32 cellular contexts compared by ENCODE assay signal in the genomic region with DNA sequence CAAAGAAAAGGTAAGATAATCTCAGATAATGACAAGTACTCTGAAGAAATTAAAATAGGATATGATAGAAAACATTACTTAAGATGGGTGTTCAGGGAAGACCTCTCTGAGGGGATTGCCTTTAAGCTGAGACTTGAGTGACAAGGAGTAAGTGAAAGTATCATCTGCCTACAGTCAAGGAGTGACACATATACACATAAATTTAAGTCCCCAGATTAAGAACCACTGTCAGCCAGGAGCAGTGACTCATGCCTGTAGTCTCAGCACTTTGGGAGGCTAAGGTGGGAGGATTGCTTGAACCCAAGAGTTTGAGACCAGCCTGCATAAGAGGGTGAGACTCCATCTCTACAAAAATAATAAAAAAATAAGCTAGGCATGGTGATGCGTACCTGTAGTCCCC. TPM values are rescaled to one million over a fixed set of nuclear protein-coding genes. Genes with fewer than 3 reads are reported as not detected.
DNase-seq lines count a peak whose midpoint lies in the region; ATAC-seq, FAIRE-seq and TF ChIP-seq lines count a peak whose summit lies in the region.
"Had no signal": no experiment of that assay in that cellular context is flagged by ENCODE, and none has a peak within 500 bp of the region (broad histone marks: within the 10 kb centered on the region; RNA-seq: fewer than 3 reads in every experiment).

No MANE protein-coding gene starts in this region.

- 100% methylated on average over 1 of the region's 1 CpG for WGBS in GM12878 (ENCODE audit: insufficient coverage, insufficient replicate concordance, low lambda C conversion rate, missing lambda C conversion rate)
- 100% methylated on average over 1 of the region's 1 CpG for WGBS in right lobe of liver (ENCODE audit: insufficient coverage, low coverage, low lambda C conversion rate, missing lambda C conversion rate)

- H3K4me1 Mint-ChIP-seq in activated CD8-positive, alpha-beta memory T cell treated with anti-CD3 and anti-CD28 coated beads, Interleukin-2, amount 10 ng/mL, durations not matched to agents 7 days and 5 days = peaks cover 6% of the 10 kb centered on the region
- peaks cover 4% of the 10 kb centered on the region for H3K4me1 Mint-ChIP-seq in CD8-positive, alpha-beta T cell (ENCODE audit: low read depth)
- H3K4me1 Mint-ChIP-seq: endodermal cell, neural progenitor cell had no signal

- H3K9me3 Mint-ChIP-seq in activated CD8-positive, alpha-beta memory T cell treated with anti-CD3 and anti-CD28 coated beads, Interleukin-2, amount 10 ng/mL, durations not matched to agents 7 days and 5 days (ENCODE audit: low read depth) = no peaks in the 10 kb centered on the region
- H3K9me3 Mint-ChIP-seq in CD8-positive, alpha-beta T cell = no peaks in the 10 kb centered on the region
- H3K9me3 Mint-ChIP-seq: neural progenitor cell had no signal

- SMC1A ChIA-PET in GM12878 (lab: Charles Lee; ENCODE audit: uncharacterized antibody, unreplicated experiment) = interaction anchor here (0.8 kb wide), 1 partner anchor 146 kb away, joined by 4 read pairs; no protein-coding TSS in a partner anchor

- no peaks in the 10 kb centered on the region for H4K20me1 ChIP-seq in GM12878 (ENCODE audit: control insufficient read depth, insufficient read depth)

- CTCF ChIA-PET in activated CD8-positive, alpha-beta memory T cell treated with anti-CD3 and anti-CD28 coated beads, Interleukin-2, amount 10 ng/mL, durations not matched to agents 7 days and 5 days (lab: Charles Lee) = interaction anchor here (0.9 to 2.5 kb wide), 3 partner anchors 9 to 19 kb away, joined by 3 to 15 read pairs (median 4); no protein-coding TSS in a partner anchor
- CTCF ChIA-PET in GM12878 (lab: Yijun Ruan, JAX) = interaction anchor here (2.3 kb wide), 1 partner anchor 9 kb away, joined by 17 read pairs; no protein-coding TSS in a partner anchor
- CTCF ChIA-PET in CD8-positive, alpha-beta T cell (lab: Charles Lee) = interaction anchor here (1.3 kb wide), 2 partner anchors 8 to 10 kb away, joined by 4 to 7 read pairs; no protein-coding TSS in a partner anchor

- H3K9ac ChIP-seq in GM12878 (ENCODE audit: control insufficient read depth, insufficient read depth, low read length) = no peak overlapping the region
- H3K9ac ChIP-seq: neural progenitor cell had no signal

- H3K27me3 Mint-ChIP-seq in activated CD8-positive, alpha-beta memory T cell treated with anti-CD3 and anti-CD28 coated beads, Interleukin-2, amount 10 ng/mL, durations not matched to agents 7 days and 5 days = no peaks in the 10 kb centered on the region
- H3K27me3 Mint-ChIP-seq in CD8-positive, alpha-beta T cell (ENCODE audit: low read depth) = no peaks in the 10 kb centered on the region
- H3K27me3 Mint-ChIP-seq: stimulated activated naive B cell treated with anti-CD40 and anti-IgM and Interleukin-4, amounts not matched to agents 10 μg/mL and 1 μg/mL and 100 μg/mL, for 72 hours had no signal

- in situ Hi-C loops in GM13976 (cut with MboI; ENCODE audit: low sequenced_read_pairs, unreplicated experiment) = no loop called here
- in situ Hi-C loops in GM12878 (cut with MboI) = no loop called here

- no peak overlapping the region for H3K4me3 Mint-ChIP-seq in activated CD8-positive, alpha-beta memory T cell treated with anti-CD3 and anti-CD28 coated beads, Interleukin-2, amount 10 ng/mL, durations not matched to agents 7 days and 5 days
- no peak overlapping the region for H3K4me3 Mint-ChIP-seq in CD8-positive, alpha-beta T cell
- H3K4me3 Mint-ChIP-seq: endodermal cell; neural progenitor cell; stimulated activated naive B cell treated with anti-CD40 and anti-IgM and Interleukin-4, amounts not matched to agents 10 μg/mL and 1 μg/mL and 100 μg/mL, for 72 hours had no signal

- FAIRE-seq in GM12878 (lab: Jason Lieb, UNC) = no peak
- FAIRE-seq: H54 had no signal

- POLR2A ChIA-PET in GM12878 (lab: Charles Lee) = interaction anchor here (0.6 to 1.0 kb wide), 2 partner anchors 12 to 220 kb away, joined by 3 read pairs; no protein-coding TSS in a partner anchor
- POLR2A ChIA-PET in CD8-positive, alpha-beta T cell (lab: Charles Lee) = no interaction called here

- no peak overlapping the region for H3K4me2 ChIP-seq in GM12878 (ENCODE audit: control insufficient read depth, insufficient read depth)
- H3K4me2 ChIP-seq: neural progenitor cell had no signal

- TF ChIP-seq POLR2A in GM12878 (IDR thresholded peaks at IDR 0.05; ENCODE audit: low read depth, low read length) (no peak), right lobe of liver (IDR thresholded peaks at IDR 0.05) (no peak)

- no peaks in the 10 kb centered on the region for H3K79me2 ChIP-seq in GM12878 (ENCODE audit: control insufficient read depth, insufficient read depth, low read length)

- TF ChIP-seq EP300 in GM12878 (IDR thresholded peaks at IDR 0.05; ENCODE audit: borderline replicate concordance in 1 of 2, control insufficient read depth in 1 of 2, low read depth in 2 of 2, low read length in 2 of 2) = no peak

- H3K36me3 ChIP-seq in GM12878 (ENCODE audit: control insufficient read depth in 2 of 2, insufficient read depth in 2 of 2, low read length in 1 of 2) (no peaks in the 10 kb centered on the region), right lobe of liver (no peaks in the 10 kb centered on the region)
- H3K36me3 ChIP-seq in CD8-positive, alpha-beta T cell (ENCODE audit: insufficient read depth, low read length) = no peaks in the 10 kb centered on the region
- H3K36me3 ChIP-seq: esophagus muscularis mucosa, neural progenitor cell, Peyer's patch, suprapubic skin, upper lobe of right lung had no signal

- TF ChIP-seq RAD21 in GM12878 (IDR thresholded peaks at IDR 0.05; ENCODE audit: insufficient read depth, low read depth, low read length) = no peak

- H3K9me3 ChIP-seq in GM12878 (replicated peaks; ENCODE audit: control insufficient read depth, insufficient read depth, low read length) = no peaks in the 10 kb centered on the region; the same call in 2 of the 3 replicates
- H3K9me3 ChIP-seq in CD8-positive, alpha-beta T cell (ENCODE audit: low read length) = no peaks in the 10 kb centered on the region
- H3K9me3 ChIP-seq in right lobe of liver = no peaks in the 10 kb centered on the region
- H3K9me3 ChIP-seq: esophagus muscularis mucosa, Peyer's patch, suprapubic skin, upper lobe of right lung had no signal

- peak; percentile 27 for ATAC-seq in activated CD8-positive, alpha-beta memory T cell treated with anti-CD3 and anti-CD28 coated beads, Interleukin-2, amount 10 ng/mL, durations not matched to agents 7 days and 5 days
- ATAC-seq in HG02610 (IDR thresholded peaks at IDR 0.05; ENCODE audit: unreplicated experiment) (peak; percentile 65), GM12878 (no peak), HG03139 (IDR thresholded peaks at IDR 0.05; ENCODE audit: unreplicated experiment) (no peak), right lobe of liver (no peak)
- ATAC-seq in CD8-positive, alpha-beta T cell = no peak
- ATAC-seq: left ventricle myocardium superior, upper lobe of right lung had no signal

- no peaks in the 10 kb centered on the region for H3K36me3 Mint-ChIP-seq in activated CD8-positive, alpha-beta memory T cell treated with anti-CD3 and anti-CD28 coated beads, Interleukin-2, amount 10 ng/mL, durations not matched to agents 7 days and 5 days
- no peaks in the 10 kb centered on the region for H3K36me3 Mint-ChIP-seq in CD8-positive, alpha-beta T cell
- H3K36me3 Mint-ChIP-seq: neural progenitor cell; stimulated activated naive B cell treated with anti-CD40 and anti-IgM and Interleukin-4, amounts not matched to agents 10 μg/mL and 1 μg/mL and 100 μg/mL, for 72 hours had no signal

- H3K27ac Mint-ChIP-seq in activated CD8-positive, alpha-beta memory T cell treated with anti-CD3 and anti-CD28 coated beads, Interleukin-2, amount 10 ng/mL, durations not matched to agents 7 days and 5 days = no peak overlapping the region
- no peak overlapping the region for H3K27ac Mint-ChIP-seq in CD8-positive, alpha-beta T cell
- H3K27ac Mint-ChIP-seq: endodermal cell; neural progenitor cell; stimulated activated naive B cell treated with anti-CD40 and anti-IgM and Interleukin-4, amounts not matched to agents 10 μg/mL and 1 μg/mL and 100 μg/mL, for 72 hours had no signal

- intact Hi-C loops in GM12878 (cut with micrococcal nuclease; ENCODE audit: unreplicated experiment) (no loop called here), right lobe of liver (cut with DNase I) (no loop called here)
- intact Hi-C loops in CD8-positive, alpha-beta T cell (cut with DNase I, micrococcal nuclease) = no loop called here

- H3K27me3 ChIP-seq in GM12878 (replicated peaks in 1 of 2; ENCODE audit: control insufficient read depth in 2 of 2, insufficient read depth in 2 of 2, low read length in 1 of 2) (no peaks in the 10 kb centered on the region), right lobe of liver (no peaks in the 10 kb centered on the region)
- no peaks in the 10 kb centered on the region for H3K27me3 ChIP-seq in CD8-positive, alpha-beta T cell (ENCODE audit: insufficient read depth, low read length)
- H3K27me3 ChIP-seq: esophagus muscularis mucosa, neural progenitor cell, Peyer's patch, suprapubic skin, upper lobe of right lung had no signal

- TF ChIP-seq CTCF in GM13976 (IDR thresholded peaks at IDR 0.05; ENCODE audit: borderline replicate concordance, control extremely low read depth, extremely low read depth, insufficient read depth, missing control alignments) (no peak), GM12878 (IDR thresholded peaks at IDR 0.05 in 2 of 3, conservative IDR thresholded peaks at IDR 0.05 in 1 of 3; ENCODE audit: control insufficient read depth in 2 of 3, extremely low read depth in 1 of 3, insufficient read depth in 1 of 3, low read depth in 3 of 3, low read length in 3 of 3) (no peak), right lobe of liver (IDR thresholded peaks at IDR 0.05) (no peak)
- TF ChIP-seq CTCF in CD8-positive, alpha-beta T cell (IDR thresholded peaks at IDR 0.05) = no peak

- H3K4me1 ChIP-seq in GM12878 (ENCODE audit: control insufficient read depth, insufficient read depth, low read length) (no peaks in the 10 kb centered on the region), right lobe of liver (no peaks in the 10 kb centered on the region)
- H3K4me1 ChIP-seq in CD8-positive, alpha-beta T cell (ENCODE audit: insufficient read depth, low read length) = no peaks in the 10 kb centered on the region
- H3K4me1 ChIP-seq: esophagus muscularis mucosa, neural progenitor cell, Peyer's patch, suprapubic skin, upper lobe of right lung had no signal

- RAD21 ChIA-PET in GM12878 (lab: Charles Lee; ENCODE audit: unreplicated experiment) = interaction anchor here (1.2 kb wide), 1 partner anchor 10 kb away, joined by 4 read pairs; no protein-coding TSS in a partner anchor

- BruUV-seq in GM12878 (replicated peaks; lab: Mats Ljungman, UMichigan) = no TSS peak

- no peak for DNase-seq in activated CD8-positive, alpha-beta memory T cell treated with anti-CD3 and anti-CD28 coated beads, Interleukin-2, amount 10 ng/mL, durations not matched to agents 7 days and 5 days
- no peak for DNase-seq in activated CD8-positive, alpha-beta memory T cell treated with anti-CD3 and anti-CD28 coated beads, Interleukin-2, amount 50 U/mL, for 48 hours
- DNase-seq in GM13976 (ENCODE audit: low spot score) (peak; percentile 24), GM12878 (ENCODE audit: low read depth, low spot score) (no peak), right lobe of liver (no peak)
- no peak for DNase-seq in CD8-positive, alpha-beta T cell
- DNase-seq: activated CD8-positive, alpha-beta memory T cell treated with anti-CD3 and anti-CD28 coated beads, Interleukin-2, amount 50 U/mL, for 4 hours; activated effector memory CD4-positive, alpha-beta T cell treated with anti-CD3 and anti-CD28 coated beads, Interleukin-2, amount 50 U/mL, for 16 hours; central memory CD4-positive, alpha-beta T cell; DMS 273 treated with DMSO at 0.1 percent for 48 hours; endodermal cell; foreskin fibroblast; head of caudate nucleus; islet precursor cell; left ventricle myocardium superior; NCI-H146; NCI-H226; NCI-H526 treated with DMSO at 0.1 percent for 48 hours; Peyer's patch; SHP77 treated with DMSO at 0.1 percent for 48 hours; stimulated activated naive B cell treated with anti-CD40 and anti-IgM and Interleukin-4, amounts not matched to agents 10 μg/mL and 1 μg/mL and 100 μg/mL, for 72 hours; T-helper 2 cell; upper lobe of right lung had no signal

- H3K27ac ChIP-seq in GM12878 (ENCODE audit: control insufficient read depth, insufficient read depth) = no peak overlapping the region
- H3K27ac ChIP-seq in CD8-positive, alpha-beta T cell (ENCODE audit: low read depth, low read length) = no peak overlapping the region
- no peak overlapping the region for H3K27ac ChIP-seq in right lobe of liver
- H3K27ac ChIP-seq: esophagus muscularis mucosa, neural progenitor cell, Peyer's patch, suprapubic skin, upper lobe of right lung had no signal

- H2AFZ ChIP-seq in GM12878 (ENCODE audit: control insufficient read depth, low read depth, low read length) = no peak overlapping the region
- H2AFZ ChIP-seq: neural progenitor cell had no signal

- H3K4me3 ChIP-seq in GM12878 = no peak overlapping the region
- H3K4me3 ChIP-seq in CD8-positive, alpha-beta T cell (ENCODE audit: low read depth, low read length) = no peak overlapping the region
- no peak overlapping the region for H3K4me3 ChIP-seq in right lobe of liver
- H3K4me3 ChIP-seq: esophagus muscularis mucosa, neural progenitor cell, Peyer's patch, suprapubic skin, upper lobe of right lung had no signal

RNA-seq across cellular contexts. Expression of gene ANKHD1, which starts 19.7 kb away (rescaled TPM):
- 100 to 1,000 TPM; 111 to 124 TPM for total RNA-seq in activated CD8-positive, alpha-beta memory T cell treated with anti-CD3 and anti-CD28 coated beads, Interleukin-2, amount 10 ng/mL, durations not matched to agents 7 days and 5 days
- 409 and 411 TPM in 2 replicates for total RNA-seq in GM12878 (2013; cell fraction: nucleolus; rRNA removed)
- 56.3 and 59.9 TPM in 2 replicates for total RNA-seq in GM12878 (2014; rRNA removed)
- 60.2 and 61.5 TPM in 2 replicates for total RNA-seq in GM12878 (2014; rRNA removed; fragmentation: Illumina TruSeq; extraction: Trizol)
- total RNA-seq in GM12878 (2021) = 85.6 and 87.1 TPM in 2 replicates
- polyA plus RNA-seq in GM12878 (2011; ENCODE audit: low read depth) = 61.7 TPM
- 86.7 and 96.8 TPM in 2 replicates for polyA plus RNA-seq in GM12878 (2011; rRNA removed)
- 51.8 and 60.4 TPM in 2 replicates for polyA plus RNA-seq in GM12878 (2011; cell fraction: cytosol; rRNA removed)
- polyA plus RNA-seq in GM12878 (2011; cell fraction: nucleus; rRNA removed) = 90.0 and 107 TPM in 2 replicates
- 65.7 and 75.6 TPM in 2 replicates for polyA plus RNA-seq in GM12878 (2012)
- polyA plus RNA-seq in GM12878 (2014; fragmentation: Illumina TruSeq; extraction: Trizol) = 84.7 and 95.6 TPM in 2 replicates
- polyA plus RNA-seq in GM12878 (2014; fragmentation: Nextera tagmentation; extraction: Ambion mirVana) = 10 to 100 TPM; 31.6 to 36.3 TPM
- polyA plus RNA-seq in GM12878 (2014; rRNA removed) = 69.3 and 72.5 TPM in 2 replicates
- 10 to 100 TPM; 76.1 to 76.7 TPM for polyA plus RNA-seq in GM12878 (2016; fragmentation: Nextera tagmentation; extraction: Ambion mirVana)
- 119 and 180 TPM in 2 replicates for polyA minus RNA-seq in GM12878 (2011; rRNA and poly(A)+ RNA removed)
- 34.9 and 50.0 TPM in 2 replicates for polyA minus RNA-seq in GM12878 (2011; cell fraction: cytosol; rRNA and poly(A)+ RNA removed)
- polyA minus RNA-seq in GM12878 (2011; cell fraction: nucleus; rRNA and poly(A)+ RNA removed) = 56.9 and 116 TPM in 2 replicates
- 100 to 1,000 TPM; 209 to 212 TPM for total RNA-seq in CD8-positive, alpha-beta T cell
- 10 to 100 TPM; 45.5 to 73.2 (median 62.6) TPM for total RNA-seq in right lobe of liver

RNA-seq across cellular contexts. Expression of gene SLC4A9, which starts 22.0 kb away (rescaled TPM):
- under 1 TPM; 0.07 to 0.35 TPM for total RNA-seq in activated CD8-positive, alpha-beta memory T cell treated with anti-CD3 and anti-CD28 coated beads, Interleukin-2, amount 10 ng/mL, durations not matched to agents 7 days and 5 days
- 0.35 and 0.64 TPM in 2 replicates for total RNA-seq in GM12878 (2013; cell fraction: nucleolus; rRNA removed)
- 0.05 TPM in 1 of 2 replicates, not detected in the other for total RNA-seq in GM12878 (2014; rRNA removed)
- total RNA-seq in GM12878 (2014; rRNA removed; fragmentation: Illumina TruSeq; extraction: Trizol) = not detected in 2 replicates
- 0.05 TPM in 1 of 2 replicates, not detected in the other for total RNA-seq in GM12878 (2021)
- not detected for polyA plus RNA-seq in GM12878 (2011; ENCODE audit: low read depth)
- polyA plus RNA-seq in GM12878 (2011; rRNA removed) = not detected in 2 replicates
- polyA plus RNA-seq in GM12878 (2011; cell fraction: cytosol; rRNA removed) = 0.02 TPM in 1 of 2 replicates, not detected in the other
- polyA plus RNA-seq in GM12878 (2011; cell fraction: nucleus; rRNA removed) = 0.09 and 0.29 TPM in 2 replicates
- polyA plus RNA-seq in GM12878 (2012) = not detected in 2 replicates
- not detected in 2 replicates for polyA plus RNA-seq in GM12878 (2014; fragmentation: Illumina TruSeq; extraction: Trizol)
- under 1 TPM in 1 of 2 experiments, not detected in 1; 0.05 TPM for polyA plus RNA-seq in GM12878 (2014; fragmentation: Nextera tagmentation; extraction: Ambion mirVana)
- polyA plus RNA-seq in GM12878 (2014; rRNA removed) = 0.03 TPM in 1 of 2 replicates, not detected in the other
- not detected for polyA plus RNA-seq in GM12878 (2016; fragmentation: Nextera tagmentation; extraction: Ambion mirVana)
- not detected in 2 replicates for polyA minus RNA-seq in GM12878 (2011; rRNA and poly(A)+ RNA removed)
- polyA minus RNA-seq in GM12878 (2011; cell fraction: cytosol; rRNA and poly(A)+ RNA removed) = not detected in 2 replicates
- not detected in 2 replicates for polyA minus RNA-seq in GM12878 (2011; cell fraction: nucleus; rRNA and poly(A)+ RNA removed)
- not detected for total RNA-seq in CD8-positive, alpha-beta T cell
- total RNA-seq in right lobe of liver = not detected
- total RNA-seq: esophagus muscularis mucosa, left ventricle myocardium superior, myocyte had no signal
- polyA plus RNA-seq: AG04450, BJ had no signal

RNA-seq across cellular contexts. Expression of gene HBEGF, which starts 35.6 kb away (rescaled TPM):
- total RNA-seq in activated CD8-positive, alpha-beta memory T cell treated with anti-CD3 and anti-CD28 coated beads, Interleukin-2, amount 10 ng/mL, durations not matched to agents 7 days and 5 days = 10 to 100 TPM; 10.7 to 13.5 TPM
- total RNA-seq in GM12878 (2013; cell fraction: nucleolus; rRNA removed) = 2.0 and 2.9 TPM in 2 replicates
- total RNA-seq in GM12878 (2014; rRNA removed) (2.5 and 3.1 TPM in 2 replicates), GM12878 (2014; rRNA removed; fragmentation: Illumina TruSeq; extraction: Trizol) (2.5 and 2.9 TPM in 2 replicates), GM12878 (2021) (2.6 and 2.7 TPM in 2 replicates), right lobe of liver (1 to 10 TPM in 2 of 6 experiments, under 1 TPM in 4; 0.42 to 1.8 (median 0.78) TPM)
- polyA plus RNA-seq in GM12878 (2011; ENCODE audit: low read depth) = 0.33 TPM
- polyA plus RNA-seq in GM12878 (2011; rRNA removed) (2.2 and 2.5 TPM in 2 replicates), GM12878 (2014; fragmentation: Illumina TruSeq; extraction: Trizol) (3.1 and 4.5 TPM in 2 replicates), GM12878 (2014; fragmentation: Nextera tagmentation; extraction: Ambion mirVana) (1 to 10 TPM in 1 of 2 experiments, under 1 TPM in 1; 0.87 to 1.5 TPM), GM12878 (2014; rRNA removed) (1.6 and 2.0 TPM in 2 replicates), GM12878 (2016; fragmentation: Nextera tagmentation; extraction: Ambion mirVana) (1 to 10 TPM; 1.3 to 1.6 TPM)
- 1.5 and 1.6 TPM in 2 replicates for polyA plus RNA-seq in GM12878 (2011; cell fraction: cytosol; rRNA removed)
- polyA plus RNA-seq in GM12878 (2011; cell fraction: nucleus; rRNA removed) = 2.6 TPM in 2 replicates
- polyA plus RNA-seq in GM12878 (2012) = 0.27 and 0.42 TPM in 2 replicates
- polyA minus RNA-seq in GM12878 (2011; rRNA and poly(A)+ RNA removed) = 0.88 and 1.9 TPM in 2 replicates
- 0.53 and 0.73 TPM in 2 replicates for polyA minus RNA-seq in GM12878 (2011; cell fraction: cytosol; rRNA and poly(A)+ RNA removed)
- 1.9 and 3.3 TPM in 2 replicates for polyA minus RNA-seq in GM12878 (2011; cell fraction: nucleus; rRNA and poly(A)+ RNA removed)
- total RNA-seq in CD8-positive, alpha-beta T cell = under 1 TPM; 0.30 to 0.50 TPM

Comparison
In these comparisons a context has a peak if more than half of its experiments do, and no peak if none do; other contexts are left out.
1. ATAC-seq: peak in activated CD8-positive, alpha-beta memory T cell treated with anti-CD3 and anti-CD28 coated beads, Interleukin-2, amount 10 ng/mL, durations not matched to agents 7 days and 5 days (single experiment) and HG02610 (single experiment); none in GM12878 (single experiment), HG03139 (single experiment), CD8-positive, alpha-beta T cell (single experiment) and right lobe of liver (0 of 4).